In genomic region chr19:55255618-55256423, GRCh38 we compare ENCODE assay signal across 9 cellular contexts. TPM values are rescaled to one million over a fixed set of nuclear protein-coding genes. Genes with fewer than 3 reads are reported as not detected.
DNase-seq lines count a peak whose midpoint lies in the region; ATAC-seq, FAIRE-seq and TF ChIP-seq lines count a peak whose summit lies in the region.
"Had no signal": no experiment of that assay in that cellular context is flagged by ENCODE, and none has a peak within 500 bp of the region (broad histone marks: within the 10 kb centered on the region; RNA-seq: fewer than 3 reads in every experiment).

No MANE protein-coding gene starts in this region.

- no peak overlapping the region for H2AFZ ChIP-seq in K562 (ENCODE audit: low read depth, low read length)

- peak overlapping the region; percentile 96 for H3K4me2 ChIP-seq in K562 (ENCODE audit: insufficient read depth, low read length)

- TF ChIP-seq CTCF in GM13976 (IDR thresholded peaks at IDR 0.05; ENCODE audit: borderline replicate concordance, control extremely low read depth, extremely low read depth, insufficient read depth, missing control alignments) (no peak), K562 (IDR thresholded peaks at IDR 0.05 in 2 of 3, conservative IDR thresholded peaks at IDR 0.05 in 1 of 3; ENCODE audit: insufficient read depth in 2 of 3, low read depth in 1 of 3, low read length in 3 of 3) (no peak)

- no peaks in the 10 kb centered on the region for H3K9me3 Mint-ChIP-seq in naive B cell

- peaks cover 0 to 22% of the 10 kb centered on the region in 2 donors for H3K36me3 Mint-ChIP-seq in naive B cell

- CTCF ChIA-PET in K562 (lab: Yijun Ruan, JAX; ENCODE audit: low intra/inter-chr PET ratio) = no interaction called here

- TF ChIP-seq EP300 in K562 (IDR thresholded peaks at IDR 0.05; ENCODE audit: low read length) = no peak

- peak overlapping the region; percentile 94 to 99 for H3K9ac ChIP-seq in K562 (ENCODE audit: insufficient read depth in 1 of 2, low read depth in 2 of 2, low read length in 2 of 2)

- DNase-seq in GM13976 (ENCODE audit: low spot score) = peak; percentile 65
- DNase-seq in RKO (ENCODE audit: low spot score) = peak; percentile 82
- peak in 3 of 4 experiments; percentile 37 to 51 (median 46) for DNase-seq in K562 (ENCODE audit: extremely low read depth in 1 of 4, low spot score in 3 of 4)
- peak; percentile 39 for DNase-seq in naive B cell
- no peak for DNase-seq in NCI-H128 (lab: John Stamatoyannopoulos, UW; ENCODE audit: unreplicated experiment)
- no peak for DNase-seq in foreskin melanocyte
- no peak for DNase-seq in ecto neural progenitor cell (ENCODE audit: low spot score)
- DNase-seq in dedifferentiated amniotic fluid mesenchymal stem cell (ENCODE audit: extremely low spot score) = no peak

- no peaks in the 10 kb centered on the region for H3K9me3 ChIP-seq in K562 (replicated peaks; ENCODE audit: control insufficient read depth, insufficient read depth, low read depth, low read length)

- H3K4me3 Mint-ChIP-seq in naive B cell = peak overlapping the region; percentile 87 to 100 (median 98)

- no peak for TF ChIP-seq POLR2A in K562 (conservative IDR thresholded peaks at IDR 0.05)

- no TSS peak for BruUV-seq in K562 (replicated peaks; lab: Mats Ljungman, UMichigan)

- peak; percentile 15 for FAIRE-seq in K562 (lab: Jason Lieb, UNC)
- FAIRE-seq: TTC549 had no signal

- TF ChIP-seq RAD21 in K562 (CRISPR knock-in tag; conservative IDR thresholded peaks at IDR 0.05 in 1 of 2, IDR thresholded peaks at IDR 0.05 in 1 of 2) = no peak

- H3K27ac ChIP-seq in K562 (ENCODE audit: extremely low read depth, low read depth, low read length) = peak overlapping the region; percentile 34; the same call in 1 of the 3 replicates

- WGBS in K562 (ENCODE audit: insufficient coverage, low coverage, missing lambda C conversion rate) = 36% methylated on average over 16 of the region's 17 CpGs

- no peaks in the 10 kb centered on the region for H3K27me3 ChIP-seq in K562 (ENCODE audit: control insufficient read depth in 2 of 2, insufficient read depth in 2 of 2, low read length in 2 of 2)

- peak overlapping the region; percentile 94 for H3K4me3 ChIP-seq in K562

- in situ Hi-C loops in GM13976 (cut with MboI; ENCODE audit: low sequenced_read_pairs, unreplicated experiment) (no loop called here), K562 (cut with MboI) (no loop called here)

- no peaks in the 10 kb centered on the region for H3K27me3 Mint-ChIP-seq in naive B cell

- peaks cover 9% of the 10 kb centered on the region for H3K9me1 ChIP-seq in K562 (ENCODE audit: control insufficient read depth, insufficient read depth, low read length)

- H3K79me2 ChIP-seq in K562 (ENCODE audit: control insufficient read depth, insufficient read depth, low read length) = peaks cover 81% of the 10 kb centered on the region

- POLR2A ChIA-PET in K562 (lab: Yijun Ruan, JAX) = interaction anchor here (0.6 to 2.9 kb wide), 12 partner anchors 8 to 248 kb away, joined by 3 to 26 read pairs (median 6); partner anchors contain the start of genes HSPBP1 and UBE2S

- H3K36me3 ChIP-seq in K562 (ENCODE audit: control insufficient read depth, insufficient read depth, low read length) = peaks cover 60% of the 10 kb centered on the region

- H3K4me1 ChIP-seq in K562 (replicated peaks in 1 of 2; ENCODE audit: control insufficient read depth in 2 of 2, insufficient read depth in 2 of 2, low read length in 2 of 2) = peaks cover 37 to 50% of the 10 kb centered on the region in 2 experiments; a peak in 4 of 5 replicates

- H3K27ac Mint-ChIP-seq in naive B cell = peak overlapping the region; percentile 88 to 100 (median 98)

- ATAC-seq in K562 (no peak), naive B cell (ENCODE audit: low read depth in 2 of 2) (no peak)

- H4K20me1 ChIP-seq in K562 (replicated peaks; ENCODE audit: control insufficient read depth, insufficient read depth, low read length) = peaks cover 60% of the 10 kb centered on the region

- intact Hi-C loops in K562 (cut with micrococcal nuclease) = no loop called here

- H3K4me1 Mint-ChIP-seq in naive B cell = peaks cover 71 to 80% (median 78%) of the 10 kb centered on the region in 3 donors

RNA-seq across cellular contexts. Expression of gene PPP6R1, which starts 3.0 kb away (rescaled TPM):
- 138 and 331 TPM in 2 replicates for total RNA-seq in K562 (2011; cell fraction: chromatin; rRNA removed; ENCODE audit: low replicate concordance)
- 170 and 181 TPM in 2 replicates for total RNA-seq in K562 (2011; cell fraction: nucleolus; rRNA removed)
- 119 and 126 TPM in 2 replicates for total RNA-seq in K562 (2011; cell fraction: nucleoplasm; rRNA removed)
- total RNA-seq in K562 (2014; rRNA removed) = 58.3 and 78.9 TPM in 2 replicates
- total RNA-seq in K562 (2014; rRNA removed; fragmentation: Illumina TruSeq; extraction: Trizol) = 25.5 and 28.1 TPM in 2 replicates
- total RNA-seq in K562 (2015; rRNA removed; fragmentation: Illumina TruSeq; extraction: Trizol) = 37.2 and 39.6 TPM in 2 replicates
- total RNA-seq in K562 (2021) = 115 and 135 TPM in 2 replicates
- 37.0 and 59.5 TPM in 2 replicates for polyA plus RNA-seq in K562 (2011; rRNA removed)
- 51.6 and 73.6 TPM in 2 replicates for polyA plus RNA-seq in K562 (2011; cell fraction: cytosol; rRNA removed)
- polyA plus RNA-seq in K562 (2011; cell fraction: nucleus; rRNA removed) = 101 and 109 TPM in 2 replicates
- polyA plus RNA-seq in K562 (2012) = 69.7 and 88.1 TPM in 2 replicates
- polyA plus RNA-seq in K562 (2014; fragmentation: Illumina TruSeq; extraction: Trizol) = 42.6 and 75.6 TPM in 2 replicates
- polyA plus RNA-seq in K562 (2014; fragmentation: Nextera tagmentation; extraction: Ambion mirVana) = under 1 TPM; 0.48 to 0.89 TPM
- polyA plus RNA-seq in K562 (2014; rRNA removed) = 72.9 and 82.6 TPM in 2 replicates
- 47.1 and 60.9 TPM in 2 replicates for polyA minus RNA-seq in K562 (2011; rRNA and poly(A)+ RNA removed)
- 68.7 and 77.1 TPM in 2 replicates for polyA minus RNA-seq in K562 (2011; cell fraction: cytosol; rRNA and poly(A)+ RNA removed)
- polyA minus RNA-seq in K562 (2011; cell fraction: nucleus; rRNA and poly(A)+ RNA removed) = 31.9 and 52.0 TPM in 2 replicates
- 10 to 100 TPM; 21.4 to 81.1 (median 41.1) TPM for polyA plus RNA-seq in naive B cell (ENCODE audit: low read depth in 6 of 6)

RNA-seq across cellular contexts. Expression of gene HSPBP1, which starts 24.1 kb away (rescaled TPM):
- 1.8 and 7.4 TPM in 2 replicates for total RNA-seq in K562 (2011; cell fraction: chromatin; rRNA removed; ENCODE audit: low replicate concordance)
- 14.1 and 16.0 TPM in 2 replicates for total RNA-seq in K562 (2011; cell fraction: nucleolus; rRNA removed)
- 5.8 and 8.5 TPM in 2 replicates for total RNA-seq in K562 (2011; cell fraction: nucleoplasm; rRNA removed)
- total RNA-seq in K562 (2014; rRNA removed) = 54.6 and 63.3 TPM in 2 replicates
- total RNA-seq in K562 (2014; rRNA removed; fragmentation: Illumina TruSeq; extraction: Trizol) = 12.3 and 13.9 TPM in 2 replicates
- 38.7 and 41.3 TPM in 2 replicates for total RNA-seq in K562 (2015; rRNA removed; fragmentation: Illumina TruSeq; extraction: Trizol)
- total RNA-seq in K562 (2021) = 81.3 and 85.8 TPM in 2 replicates
- 20.6 and 30.4 TPM in 2 replicates for polyA plus RNA-seq in K562 (2011; rRNA removed)
- polyA plus RNA-seq in K562 (2011; cell fraction: cytosol; rRNA removed) = 38.3 and 103 TPM in 2 replicates
- polyA plus RNA-seq in K562 (2011; cell fraction: nucleus; rRNA removed) = 17.4 and 24.9 TPM in 2 replicates
- 67.2 and 80.0 TPM in 2 replicates for polyA plus RNA-seq in K562 (2012)
- 21.8 and 37.7 TPM in 2 replicates for polyA plus RNA-seq in K562 (2014; fragmentation: Illumina TruSeq; extraction: Trizol)
- polyA plus RNA-seq in K562 (2014; fragmentation: Nextera tagmentation; extraction: Ambion mirVana) = 1 to 10 TPM in 1 of 2 experiments, under 1 TPM in 1; 0.83 to 1.5 TPM
- 59.0 and 62.3 TPM in 2 replicates for polyA plus RNA-seq in K562 (2014; rRNA removed)
- 5.2 and 9.1 TPM in 2 replicates for polyA minus RNA-seq in K562 (2011; rRNA and poly(A)+ RNA removed)
- polyA minus RNA-seq in K562 (2011; cell fraction: cytosol; rRNA and poly(A)+ RNA removed) = 23.1 and 31.8 TPM in 2 replicates
- polyA minus RNA-seq in K562 (2011; cell fraction: nucleus; rRNA and poly(A)+ RNA removed) = 6.2 and 6.8 TPM in 2 replicates
- polyA plus RNA-seq in naive B cell (ENCODE audit: low read depth in 6 of 6) = 10 to 100 TPM; 22.6 to 40.0 (median 32.6) TPM

RNA-seq across cellular contexts. Expression of gene TMEM86B, which starts 27.3 kb away (rescaled TPM):
- 8.0 and 35.1 TPM in 2 replicates for total RNA-seq in K562 (2011; cell fraction: chromatin; rRNA removed; ENCODE audit: low replicate concordance)
- 26.1 and 32.9 TPM in 2 replicates for total RNA-seq in K562 (2011; cell fraction: nucleolus; rRNA removed)
- total RNA-seq in K562 (2011; cell fraction: nucleoplasm; rRNA removed) = 13.7 and 16.3 TPM in 2 replicates
- total RNA-seq in K562 (2014; rRNA removed) (3.9 and 4.6 TPM in 2 replicates), K562 (2014; rRNA removed; fragmentation: Illumina TruSeq; extraction: Trizol) (0.19 and 0.55 TPM in 2 replicates), K562 (2015; rRNA removed; fragmentation: Illumina TruSeq; extraction: Trizol) (2.1 TPM in 2 replicates), K562 (2021) (5.7 and 6.3 TPM in 2 replicates)
- polyA plus RNA-seq in K562 (2011; rRNA removed) (1.3 and 3.2 TPM in 2 replicates), K562 (2014; fragmentation: Illumina TruSeq; extraction: Trizol) (2.2 and 5.1 TPM in 2 replicates), K562 (2014; fragmentation: Nextera tagmentation; extraction: Ambion mirVana) (under 1 TPM; 0.28 to 0.41 TPM), K562 (2014; rRNA removed) (6.2 and 7.9 TPM in 2 replicates), naive B cell (ENCODE audit: low read depth in 6 of 6) (1 to 10 TPM in 2 of 6 donors, under 1 TPM in 2, not detected in 2; 0.25 to 1.5 (median 0.76) TPM)
- polyA plus RNA-seq in K562 (2011; cell fraction: cytosol; rRNA removed) = 2.8 and 7.3 TPM in 2 replicates
- 23.8 and 45.7 TPM in 2 replicates for polyA plus RNA-seq in K562 (2011; cell fraction: nucleus; rRNA removed)
- polyA plus RNA-seq in K562 (2012) = 5.1 and 12.3 TPM in 2 replicates
- polyA minus RNA-seq in K562 (2011; rRNA and poly(A)+ RNA removed) = 0.81 and 1.5 TPM in 2 replicates
- polyA minus RNA-seq in K562 (2011; cell fraction: cytosol; rRNA and poly(A)+ RNA removed) = 1.2 TPM in 1 of 2 replicates, not detected in the other
- 4.4 and 5.9 TPM in 2 replicates for polyA minus RNA-seq in K562 (2011; cell fraction: nucleus; rRNA and poly(A)+ RNA removed)

RNA-seq across cellular contexts. Expression of gene BRSK1, which starts 28.0 kb away (rescaled TPM):
- total RNA-seq in K562 (2011; cell fraction: chromatin; rRNA removed; ENCODE audit: low replicate concordance) = 28.5 and 48.4 TPM in 2 replicates
- total RNA-seq in K562 (2011; cell fraction: nucleolus; rRNA removed) = 21.7 and 25.3 TPM in 2 replicates
- total RNA-seq in K562 (2011; cell fraction: nucleoplasm; rRNA removed) = 13.4 and 18.0 TPM in 2 replicates
- 3.8 and 5.0 TPM in 2 replicates for total RNA-seq in K562 (2014; rRNA removed)
- total RNA-seq in K562 (2014; rRNA removed; fragmentation: Illumina TruSeq; extraction: Trizol) = 1.6 and 1.7 TPM in 2 replicates
- 1.3 and 1.7 TPM in 2 replicates for total RNA-seq in K562 (2015; rRNA removed; fragmentation: Illumina TruSeq; extraction: Trizol)
- total RNA-seq in K562 (2021) = 5.6 and 8.1 TPM in 2 replicates
- 3.5 and 3.6 TPM in 2 replicates for polyA plus RNA-seq in K562 (2011; rRNA removed)
- polyA plus RNA-seq in K562 (2011; cell fraction: cytosol; rRNA removed) = 4.7 and 5.3 TPM in 2 replicates
- 46.8 and 66.1 TPM in 2 replicates for polyA plus RNA-seq in K562 (2011; cell fraction: nucleus; rRNA removed)
- polyA plus RNA-seq in K562 (2012) = 4.6 and 18.4 TPM in 2 replicates
- polyA plus RNA-seq in K562 (2014; fragmentation: Illumina TruSeq; extraction: Trizol) = 4.3 and 4.5 TPM in 2 replicates
- not detected for polyA plus RNA-seq in K562 (2014; fragmentation: Nextera tagmentation; extraction: Ambion mirVana)
- 9.3 and 9.8 TPM in 2 replicates for polyA plus RNA-seq in K562 (2014; rRNA removed)
- 1.7 and 2.2 TPM in 2 replicates for polyA minus RNA-seq in K562 (2011; rRNA and poly(A)+ RNA removed)
- polyA minus RNA-seq in K562 (2011; cell fraction: cytosol; rRNA and poly(A)+ RNA removed) = 1.1 and 2.1 TPM in 2 replicates
- polyA minus RNA-seq in K562 (2011; cell fraction: nucleus; rRNA and poly(A)+ RNA removed) = 7.0 and 11.6 TPM in 2 replicates
- polyA plus RNA-seq in naive B cell (ENCODE audit: low read depth in 6 of 6) = not detected

RNA-seq across cellular contexts. Expression of gene PTPRH, which starts 46.5 kb away (rescaled TPM):
- total RNA-seq in K562 (2011; cell fraction: chromatin; rRNA removed; ENCODE audit: low replicate concordance) = 57.9 and 171 TPM in 2 replicates
- total RNA-seq in K562 (2011; cell fraction: nucleolus; rRNA removed) = 67.1 and 78.4 TPM in 2 replicates
- 53.0 and 59.6 TPM in 2 replicates for total RNA-seq in K562 (2011; cell fraction: nucleoplasm; rRNA removed)
- total RNA-seq in K562 (2014; rRNA removed) = 24.0 and 36.5 TPM in 2 replicates
- 14.7 and 17.6 TPM in 2 replicates for total RNA-seq in K562 (2014; rRNA removed; fragmentation: Illumina TruSeq; extraction: Trizol)
- 18.6 and 19.0 TPM in 2 replicates for total RNA-seq in K562 (2015; rRNA removed; fragmentation: Illumina TruSeq; extraction: Trizol)
- 25.5 and 26.4 TPM in 2 replicates for total RNA-seq in K562 (2021)
- polyA plus RNA-seq in K562 (2011; rRNA removed) = 33.6 and 34.3 TPM in 2 replicates
- 31.6 and 38.9 TPM in 2 replicates for polyA plus RNA-seq in K562 (2011; cell fraction: cytosol; rRNA removed)
- polyA plus RNA-seq in K562 (2011; cell fraction: nucleus; rRNA removed) = 66.1 and 111 TPM in 2 replicates
- 19.2 and 61.5 TPM in 2 replicates for polyA plus RNA-seq in K562 (2012)
- 31.2 and 33.2 TPM in 2 replicates for polyA plus RNA-seq in K562 (2014; fragmentation: Illumina TruSeq; extraction: Trizol)
- polyA plus RNA-seq in K562 (2014; fragmentation: Nextera tagmentation; extraction: Ambion mirVana) = 1 to 10 TPM in 1 of 2 experiments, under 1 TPM in 1; 0.87 to 2.9 TPM
- 22.7 and 22.8 TPM in 2 replicates for polyA plus RNA-seq in K562 (2014; rRNA removed)
- 34.7 and 44.2 TPM in 2 replicates for polyA minus RNA-seq in K562 (2011; rRNA and poly(A)+ RNA removed)
- 15.8 and 20.3 TPM in 2 replicates for polyA minus RNA-seq in K562 (2011; cell fraction: cytosol; rRNA and poly(A)+ RNA removed)
- 46.6 and 47.5 TPM in 2 replicates for polyA minus RNA-seq in K562 (2011; cell fraction: nucleus; rRNA and poly(A)+ RNA removed)
- polyA plus RNA-seq in naive B cell (ENCODE audit: low read depth in 6 of 6) = not detected

Comparison
In these comparisons a context has a peak if more than half of its experiments do, and no peak if none do; other contexts are left out.
1. DNase-seq: peak in GM13976 (single experiment), RKO (single experiment), K562 (3 of 4) and naive B cell (single experiment); none in NCI-H128 (single experiment), foreskin melanocyte (single experiment), ecto neural progenitor cell (single experiment) and dedifferentiated amniotic fluid mesenchymal stem cell (single experiment).